Comparison of ENCODE assay signal across 14 cellular contexts in the genomic region with DNA sequence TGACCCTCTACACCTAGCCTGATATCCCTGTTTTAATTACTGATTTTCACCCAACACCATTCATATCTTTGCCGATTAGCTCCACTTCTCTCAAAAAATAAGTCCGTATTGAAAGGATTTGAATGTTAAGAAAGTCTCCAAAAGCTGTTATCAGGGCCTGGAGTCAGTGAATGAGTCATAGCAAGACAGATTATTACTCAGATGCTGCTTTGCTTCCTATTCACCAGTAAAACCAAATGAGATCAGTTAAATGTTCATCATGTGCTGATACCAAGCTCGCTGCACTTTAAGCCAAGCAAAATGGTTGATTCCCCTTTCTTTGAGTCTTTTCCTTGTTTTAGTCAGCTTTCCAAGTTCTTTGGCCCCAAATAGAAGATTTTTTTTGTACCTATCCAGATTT.
DNase-seq lines count a peak whose midpoint lies in the region; ATAC-seq and TF ChIP-seq lines count a peak whose summit lies in the region.
"Had no signal": no experiment of that assay in that cellular context is flagged by ENCODE, and none has a peak within 500 bp of the region (broad histone marks: within the 10 kb centered on the region; RNA-seq: fewer than 3 reads in every experiment).

No MANE protein-coding gene starts in this region.

- no peak overlapping the region for H2BK120ac ChIP-seq in IMR-90 (ENCODE audit: low read depth, low read length)

- in situ Hi-C loops in IMR-90 (cut with MboI; ENCODE audit: low sequenced_read_pairs), result no loop called here
- in situ Hi-C loops in mammary epithelial cell (cut with MboI; ENCODE audit: low sequenced_read_pairs in 2 of 2), result loop anchor here in 1 of 2 donors (25.0 kb wide), 1 partner anchor 91 kb away; no protein-coding TSS in a partner anchor

- no peak overlapping the region for H2BK15ac ChIP-seq in IMR-90 (ENCODE audit: low read depth, low read length)

- TF ChIP-seq RAD21 in IMR-90 (IDR thresholded peaks at IDR 0.05; ENCODE audit: low read length), result no peak

- no peak for TF ChIP-seq CTCF in IMR-90 (conservative IDR thresholded peaks at IDR 0.05; ENCODE audit: low read depth, low read length)
- no peak for TF ChIP-seq CTCF in mammary epithelial cell (conservative IDR thresholded peaks at IDR 0.05 in 1 of 2, IDR thresholded peaks at IDR 0.05 in 1 of 2; ENCODE audit: extremely low read depth in 1 of 2, insufficient read depth in 1 of 2, low read depth in 1 of 2, low read length in 2 of 2)
- TF ChIP-seq CTCF in lower leg skin (IDR thresholded peaks at IDR 0.05), result no peak

- intact Hi-C loops in IMR-90 (cut with micrococcal nuclease) (loop anchor here (10.0 kb wide), 1 partner anchor 228 kb away; a partner anchor contains a TSS), mammary epithelial cell (cut with micrococcal nuclease) (no loop called here), lower leg skin (cut with DNase I; ENCODE audit: low total_unique reads) (no loop called here)

- H3K27ac ChIP-seq in IMR-90 (ENCODE audit: insufficient read depth, low read length) (no peak overlapping the region), mammary epithelial cell (ENCODE audit: insufficient read depth, low read depth, low read length) (no peak overlapping the region)
- no peak overlapping the region for H3K27ac ChIP-seq in CD8-positive, alpha-beta memory T cell (ENCODE audit: low read depth, low read length)

- H3K4me2 ChIP-seq in IMR-90 (ENCODE audit: low read depth, low read length) (no peak overlapping the region), mammary epithelial cell (ENCODE audit: insufficient read depth, low read depth, low read length) (no peak overlapping the region)

- H4K20me1 ChIP-seq in IMR-90 (ENCODE audit: insufficient read depth, low read length), result no peaks in the 10 kb centered on the region
- H4K20me1 ChIP-seq in mammary epithelial cell (ENCODE audit: insufficient read depth, low read length), result no peaks in the 10 kb centered on the region

- peak; percentile 78 for DNase-seq in IMR-90
- DNase-seq in mammary epithelial cell, result peak; percentile 60
- DNase-seq in skeletal muscle cell (ENCODE audit: low read depth), result peak; percentile 43
- DNase-seq in SKM-1 (lab: John Stamatoyannopoulos, UW; ENCODE audit: unreplicated experiment), result no peak
- DNase-seq in Kasumi-1 (lab: John Stamatoyannopoulos, UW), result no peak
- DNase-seq in lower leg skin (ENCODE audit: low spot score in 2 of 2), result no peak
- DNase-seq in CD8-positive, alpha-beta memory T cell, result no peak
- DNase-seq: activated CD4-positive, alpha-beta T cell treated with anti-CD3 and anti-CD28 coated beads, Interleukin-2, amount 50 U/mL, for 1 hour; DMS79 treated with DMSO at 0.1 percent for 48 hours; NCI-H82; small intestine had no signal

- no peak overlapping the region for H4K91ac ChIP-seq in IMR-90 (ENCODE audit: insufficient read depth, low read depth, low read length)

- no peak overlapping the region for H3K4ac ChIP-seq in IMR-90 (ENCODE audit: low read depth, low read length)

- H2AK5ac ChIP-seq in IMR-90 (ENCODE audit: low read depth, low read length), result no peak overlapping the region

- no peak overlapping the region for H2AK9ac ChIP-seq in IMR-90 (replicated peaks; ENCODE audit: low read depth, low read length, poor library complexity)

- peaks cover 0 to 14% (median 3%) of the 10 kb centered on the region in 5 donors for H3K9me3 Mint-ChIP-seq in CD8-positive, alpha-beta memory T cell
- H3K9me3 Mint-ChIP-seq: activated naive CD4-positive, alpha-beta T cell treated with anti-CD3 and anti-CD28 coated beads, Interleukin-2, amount 50 U/mL, for 24 hours had no signal

- TF ChIP-seq POLR2A in IMR-90 (IDR thresholded peaks at IDR 0.05; ENCODE audit: low read depth, low read length), result no peak
- TF ChIP-seq POLR2A in lower leg skin (IDR thresholded peaks at IDR 0.05), result no peak

- H3K18ac ChIP-seq in IMR-90 (ENCODE audit: low read depth, low read length), result no peak overlapping the region

- no peak overlapping the region for H2AFZ ChIP-seq in IMR-90 (replicated peaks; ENCODE audit: low read length, poor library complexity)
- no peak overlapping the region for H2AFZ ChIP-seq in mammary epithelial cell (ENCODE audit: low read depth, low read length)

- no peaks in the 10 kb centered on the region for H3K27me3 Mint-ChIP-seq in CD8-positive, alpha-beta memory T cell
- H3K27me3 Mint-ChIP-seq: activated naive CD4-positive, alpha-beta T cell treated with anti-CD3 and anti-CD28 coated beads, Interleukin-2, amount 50 U/mL, for 24 hours had no signal

- H3K9me3 ChIP-seq in IMR-90 (ENCODE audit: control insufficient read depth, insufficient read depth, low read length) (no peaks in the 10 kb centered on the region), mammary epithelial cell (replicated peaks; ENCODE audit: insufficient read depth, low read length) (no peaks in the 10 kb centered on the region)
- no peaks in the 10 kb centered on the region for H3K9me3 ChIP-seq in CD8-positive, alpha-beta memory T cell (ENCODE audit: low read length)
- H3K9me3 ChIP-seq: HAP-1 had no signal

- no peak overlapping the region for H3K27ac Mint-ChIP-seq in CD8-positive, alpha-beta memory T cell
- H3K27ac Mint-ChIP-seq: activated naive CD4-positive, alpha-beta T cell treated with anti-CD3 and anti-CD28 coated beads, Interleukin-2, amount 50 U/mL, for 24 hours had no signal

- dilution Hi-C loops in IMR-90 (cut with HindIII; ENCODE audit: low sequenced_read_pairs, unreplicated experiment) (no loop called here), mammary epithelial cell (cut with HindIII; ENCODE audit: low sequenced_read_pairs) (no loop called here)

- H2BK5ac ChIP-seq in IMR-90 (ENCODE audit: low read depth, low read length, poor library complexity, severe bottlenecking), result no peak overlapping the region

- ATAC-seq in GM18868 (IDR thresholded peaks at IDR 0.05; ENCODE audit: unreplicated experiment) (peak; percentile 93), IMR-90 (ENCODE audit: low read depth) (peak; percentile 74)

- H3K79me2 ChIP-seq in mammary epithelial cell (ENCODE audit: insufficient read depth, low read length), result no peaks in the 10 kb centered on the region

- no peak overlapping the region for H2BK20ac ChIP-seq in IMR-90 (ENCODE audit: low read depth, low read length)

- H3K14ac ChIP-seq in IMR-90 (replicated peaks; ENCODE audit: low read depth, low read length), result no peak overlapping the region

- no CpG with 5 or more reads among the region's 3 CpGs for WGBS in IMR-90 (ENCODE audit: extremely low coverage in 2 of 2, insufficient read length in 1 of 2), 2 experiments
- 87% methylated on average over 3 of the region's 3 CpGs for WGBS in mammary epithelial cell (ENCODE audit: low coverage, missing lambda C conversion rate)
- WGBS in lower leg skin, 2 donors, result 75 to 82% methylated on average over 3 of the region's 3 CpGs

- no peaks in the 10 kb centered on the region for H3K36me3 ChIP-seq in IMR-90 (ENCODE audit: control insufficient read depth, insufficient read depth, low read length)
- H3K36me3 ChIP-seq in mammary epithelial cell (ENCODE audit: insufficient read depth, low read length), result no peaks in the 10 kb centered on the region
- no peaks in the 10 kb centered on the region for H3K36me3 ChIP-seq in CD8-positive, alpha-beta memory T cell (ENCODE audit: insufficient read depth, low read length)
- H3K36me3 ChIP-seq: HAP-1 had no signal

- H3K4me1 ChIP-seq in IMR-90 (ENCODE audit: control insufficient read depth, insufficient read depth, low read length), result no peaks in the 10 kb centered on the region
- H3K4me1 ChIP-seq in mammary epithelial cell (ENCODE audit: insufficient read depth, low read length), result no peaks in the 10 kb centered on the region
- no peaks in the 10 kb centered on the region for H3K4me1 ChIP-seq in CD8-positive, alpha-beta memory T cell (ENCODE audit: insufficient read depth, low read length)
- H3K4me1 ChIP-seq: HAP-1 had no signal

- no TSS peak for BruUV-seq in IMR-90 (replicated peaks; lab: Mats Ljungman, UMichigan)
- no TSS peak for BruUV-seq in mammary epithelial cell (replicated peaks; lab: Mats Ljungman, UMichigan)

- H4K8ac ChIP-seq in IMR-90 (ENCODE audit: low read depth in 2 of 2, low read length in 2 of 2), result no peak overlapping the region

- no peaks in the 10 kb centered on the region for H3K36me3 Mint-ChIP-seq in CD8-positive, alpha-beta memory T cell
- H3K36me3 Mint-ChIP-seq: activated naive CD4-positive, alpha-beta T cell treated with anti-CD3 and anti-CD28 coated beads, Interleukin-2, amount 50 U/mL, for 24 hours had no signal

- POLR2A ChIA-PET in IMR-90 (lab: Charles Lee; ENCODE audit: unreplicated experiment), result no interaction called here
- POLR2A ChIA-PET in CD8-positive, alpha-beta memory T cell (lab: Charles Lee), result no interaction called here

- H3K27me3 ChIP-seq in IMR-90 (ENCODE audit: control insufficient read depth, insufficient read depth, low read length) (no peaks in the 10 kb centered on the region), mammary epithelial cell (ENCODE audit: insufficient read depth, low read length) (no peaks in the 10 kb centered on the region)
- no peaks in the 10 kb centered on the region for H3K27me3 ChIP-seq in CD8-positive, alpha-beta memory T cell (ENCODE audit: insufficient read depth, low read length, poor library complexity, severe bottlenecking)

- H3K23ac ChIP-seq in IMR-90 (ENCODE audit: low read depth, low read length), result no peak overlapping the region

- H3K9ac ChIP-seq in IMR-90 (ENCODE audit: low read depth, low read length) (no peak overlapping the region), mammary epithelial cell (ENCODE audit: insufficient read depth, low read length) (no peak overlapping the region)

- CTCF ChIA-PET in IMR-90 (lab: Yijun Ruan, JAX) (no interaction called here), mammary epithelial cell (lab: Charles Lee; ENCODE audit: low non-redundant PET) (interaction anchor here (0.6 kb wide), 1 partner anchor 266 kb away, joined by 9 read pairs; no protein-coding TSS in a partner anchor)
- CTCF ChIA-PET in CD8-positive, alpha-beta memory T cell (lab: Charles Lee), result no interaction called here

- H3K4me1 Mint-ChIP-seq in CD8-positive, alpha-beta memory T cell, result no peaks in the 10 kb centered on the region
- H3K4me1 Mint-ChIP-seq: activated naive CD4-positive, alpha-beta T cell treated with anti-CD3 and anti-CD28 coated beads, Interleukin-2, amount 50 U/mL, for 24 hours had no signal

- no peaks in the 10 kb centered on the region for H3K9me1 ChIP-seq in IMR-90 (ENCODE audit: insufficient read depth, low read length)

- H3K79me1 ChIP-seq in IMR-90 (ENCODE audit: low read depth in 1 of 2, low read length in 2 of 2), result no peaks in the 10 kb centered on the region

- H3K4me3 Mint-ChIP-seq in CD8-positive, alpha-beta memory T cell, result no peak overlapping the region
- H3K4me3 Mint-ChIP-seq: activated naive CD4-positive, alpha-beta T cell treated with anti-CD3 and anti-CD28 coated beads, Interleukin-2, amount 50 U/mL, for 24 hours had no signal

- no peak overlapping the region for H3K56ac ChIP-seq in IMR-90 (ENCODE audit: extremely low read depth, insufficient read depth, low read length)

- H3K4me3 ChIP-seq in IMR-90 (ENCODE audit: insufficient read depth, low read depth, low read length) (no peak overlapping the region), mammary epithelial cell (replicated peaks in 1 of 3; ENCODE audit: insufficient read depth in 1 of 3, low read depth in 2 of 3, low read length in 3 of 3) (no peak overlapping the region), skeletal muscle cell (ENCODE audit: low read depth, low read length) (no peak overlapping the region), lower leg skin (ENCODE audit: low read depth, poor library complexity, severe bottlenecking) (no peak overlapping the region)
- H3K4me3 ChIP-seq in CD8-positive, alpha-beta memory T cell (ENCODE audit: low read length), result no peak overlapping the region
- H3K4me3 ChIP-seq: HAP-1 had no signal

- no peak overlapping the region for H4K5ac ChIP-seq in IMR-90 (ENCODE audit: low read depth, low read length)

Comparison
In these comparisons a context has a peak if more than half of its experiments do, and no peak if none do; other contexts are left out.
1. DNase-seq: peak in IMR-90 (single experiment), mammary epithelial cell (single experiment) and skeletal muscle cell (single experiment); none in SKM-1 (single experiment), Kasumi-1 (0 of 2), lower leg skin (0 of 2) and CD8-positive, alpha-beta memory T cell (0 of 5).